In genomic region chr7:150990416-150991186, GRCh38 we compare ENCODE assay signal across 10 cellular contexts. TPM values are rescaled to one million over a fixed set of nuclear protein-coding genes. Genes with fewer than 3 reads are reported as not detected.
DNase-seq lines count a peak whose midpoint lies in the region; ATAC-seq and TF ChIP-seq lines count a peak whose summit lies in the region.
"Had no signal": no experiment of that assay in that cellular context is flagged by ENCODE, and none has a peak within 500 bp of the region (broad histone marks: within the 10 kb centered on the region; RNA-seq: fewer than 3 reads in every experiment).

Gene NOS3, plus strand, starts transcription at chr7:150991017. Its CDS starts 2,787 bp downstream, at chr7:150993804.

- H3K36me3 ChIP-seq in right lobe of liver (no peaks in the 10 kb centered on the region), aorta (ENCODE audit: control insufficient read depth in 1 of 2, insufficient read depth in 2 of 2, low read length in 1 of 2) (no peaks in the 10 kb centered on the region)

- H3K4me3 ChIP-seq in right lobe of liver (no peak within 1 kb of the TSS), aorta (ENCODE audit: low read length in 2 of 2) (no peak within 1 kb of the TSS)

- ATAC-seq in Right ventricle myocardium inferior, result no peak
- no peak for ATAC-seq in Right ventricle myocardium superior (ENCODE audit: poor library complexity)
- no peak for ATAC-seq in right lobe of liver
- ATAC-seq in aorta (ENCODE audit: low FRiP score), result no peak
- no peak for ATAC-seq in left lobe of liver
- no peak for ATAC-seq in GM18858 (IDR thresholded peaks at IDR 0.05; ENCODE audit: unreplicated experiment)

- no peak for TF ChIP-seq CTCF in right lobe of liver (IDR thresholded peaks at IDR 0.05)

- H3K27ac ChIP-seq in right lobe of liver (no peak within 1 kb of the TSS), aorta (ENCODE audit: low read depth in 1 of 2, low read length in 2 of 2) (no peak within 1 kb of the TSS)

- intact Hi-C loops in Right ventricle myocardium inferior (cut with DNase I) (no loop called here), Right ventricle myocardium superior (cut with DNase I) (no loop called here), right lobe of liver (cut with DNase I) (no loop called here), aorta (cut with DNase I) (no loop called here)

- H3K27me3 ChIP-seq in right lobe of liver (no peaks in the 10 kb centered on the region), aorta (ENCODE audit: control insufficient read depth in 1 of 2, insufficient read depth in 2 of 2, low read length in 1 of 2) (peaks cover 0 to 6% of the 10 kb centered on the region in 2 donors)

- WGBS in right lobe of liver (ENCODE audit: insufficient coverage, low coverage, low lambda C conversion rate, missing lambda C conversion rate), result 73% methylated on average over 12 of the region's 12 CpGs
- 93% methylated on average over 12 of the region's 12 CpGs for WGBS in aorta, 2 donors

- no peaks in the 10 kb centered on the region for H3K4me1 ChIP-seq in right lobe of liver
- no peaks in the 10 kb centered on the region for H3K4me1 ChIP-seq in aorta (ENCODE audit: control insufficient read depth in 1 of 2, insufficient read depth in 2 of 2, low read length in 2 of 2)

- H3K9me3 ChIP-seq in right lobe of liver, result no peaks in the 10 kb centered on the region
- H3K9me3 ChIP-seq in aorta (ENCODE audit: control insufficient read depth, low read length), result peaks cover 7% of the 10 kb centered on the region

- no peak for TF ChIP-seq POLR2A in right lobe of liver (IDR thresholded peaks at IDR 0.05)

- DNase-seq in Right ventricle myocardium inferior (ENCODE audit: missing footprints) (peak; percentile 56), Right ventricle myocardium superior (no peak), dermis microvascular lymphatic vessel endothelial cell (ENCODE audit: low read depth in 2 of 2) (no peak), right lobe of liver (peak in 2 of 3 donors; percentile 8 to 35), aorta (no peak), DMS153 (lab: John Stamatoyannopoulos, UW) (no peak), left lobe of liver (ENCODE audit: low spot score) (no peak)
- DNase-seq: NCI-H446; stimulated activated CD4-positive, alpha-beta T cell treated with anti-CD3 and anti-CD28 coated beads, Interleukin-15, amount 100 ng/mL, for 24 hours had no signal

RNA-seq across cellular contexts. Expression of gene NOS3, which starts in this region (rescaled TPM):
- total RNA-seq in Right ventricle myocardium inferior (19.4 TPM), Right ventricle myocardium superior (10.0 TPM), dermis microvascular lymphatic vessel endothelial cell (28.4 and 31.6 TPM in 2 replicates), right lobe of liver (1 to 10 TPM; 2.4 to 9.2 (median 5.0) TPM), aorta (10 to 100 TPM; 28.1 to 32.4 TPM), left lobe of liver (8.7 TPM)
- polyA plus RNA-seq in aorta, result 10 to 100 TPM in 1 of 2 donors, under 1 TPM in 1; 0.63 to 17.3 TPM

Comparison
In these comparisons a context has a peak if more than half of its experiments do, and no peak if none do; other contexts are left out.
1. DNase-seq: peak in Right ventricle myocardium inferior (single experiment) and right lobe of liver (2 of 3); none in Right ventricle myocardium superior (single experiment), dermis microvascular lymphatic vessel endothelial cell (0 of 2), aorta (0 of 2), DMS153 (single experiment) and left lobe of liver (single experiment).